In genomic region chr5:73215891-73216610, GRCh38 we compare ENCODE assay signal across 8 cellular contexts. TPM values are rescaled to one million over a fixed set of nuclear protein-coding genes. Genes with fewer than 3 reads are reported as not detected.
DNase-seq lines count a peak whose midpoint lies in the region; ATAC-seq and TF ChIP-seq lines count a peak whose summit lies in the region.

No MANE protein-coding gene starts in this region.

- H3K4me1 ChIP-seq in gastroesophageal sphincter = peaks cover 0 to 14% (median 0%) of the 10 kb centered on the region in 3 donors
- H3K4me1 ChIP-seq in suprapubic skin = peaks cover 16% of the 10 kb centered on the region

- H3K4me3 ChIP-seq in gastroesophageal sphincter (peak overlapping the region; percentile 35 to 52), suprapubic skin (peak overlapping the region; percentile 35)

- H3K9me3 ChIP-seq in gastroesophageal sphincter (no peaks in the 10 kb centered on the region), suprapubic skin (no peaks in the 10 kb centered on the region)

- no peaks in the 10 kb centered on the region for H3K36me3 ChIP-seq in gastroesophageal sphincter
- H3K36me3 ChIP-seq in suprapubic skin = no peaks in the 10 kb centered on the region

- WGBS in gastroesophageal sphincter (ENCODE audit: low coverage in 1 of 2), 2 donors = 1 to 5% methylated on average over 8 to 10 of the region's 67 CpGs
- WGBS in suprapubic skin = under 1% methylated on average over 14 of the region's 67 CpGs

- ATAC-seq in GM18867 (IDR thresholded peaks at IDR 0.05; ENCODE audit: unreplicated experiment) = peak; percentile 74
- ATAC-seq in gastroesophageal sphincter = peak; percentile 98

- TF ChIP-seq CTCF in gastroesophageal sphincter (IDR thresholded peaks at IDR 0.05) (peak; percentile 75 to 93 (median 81)), suprapubic skin (IDR thresholded peaks at IDR 0.05) (peak; percentile 50 to 95)

- DNase-seq in A172 (ENCODE audit: low spot score) = peak; percentile 83
- DNase-seq in HS-27A (ENCODE audit: low read depth) = peak; percentile 47
- DNase-seq in RKO (ENCODE audit: low spot score) = peak; percentile 88
- peak; percentile 63 for DNase-seq in activated naive CD4-positive, alpha-beta T cell treated with Interleukin-2 at 50 U/mL for 16 hours
- DNase-seq in nucleus accumbens (lab: John Stamatoyannopoulos, UW) = peak in 46 of 56 donors; percentile 6 to 78 (median 41)
- DNase-seq in suprapubic skin (ENCODE audit: low spot score in 2 of 2) = peak in 1 of 2 donors; percentile 80

- peaks cover 77% of the 10 kb centered on the region for H3K27me3 ChIP-seq in gastroesophageal sphincter
- peaks cover 74% of the 10 kb centered on the region for H3K27me3 ChIP-seq in suprapubic skin

- H3K27ac ChIP-seq in gastroesophageal sphincter (peak overlapping the region in 2 of 4 donors; percentile 49 to 66), suprapubic skin (no peak overlapping the region)

- TF ChIP-seq EP300 in gastroesophageal sphincter (IDR thresholded peaks at IDR 0.05) (no peak), suprapubic skin (IDR thresholded peaks at IDR 0.05) (no peak)

- no peak for TF ChIP-seq POLR2A in gastroesophageal sphincter (IDR thresholded peaks at IDR 0.05)
- TF ChIP-seq POLR2A in suprapubic skin (IDR thresholded peaks at IDR 0.05) = no peak

RNA-seq across cellular contexts. Expression of gene TMEM174, which starts 43.1 kb away (rescaled TPM):
- total RNA-seq in A172 (2014; rRNA removed; shearing (Covaris generic)) = not detected in 2 replicates
- total RNA-seq in gastroesophageal sphincter (not detected), suprapubic skin (not detected)
